In genomic region chr6:36682328-36683144, GRCh38 we compare ENCODE assay signal across 8 cellular contexts. TPM values are rescaled to one million over a fixed set of nuclear protein-coding genes. Genes with fewer than 3 reads are reported as not detected.
DNase-seq lines count a peak whose midpoint lies in the region; ATAC-seq and TF ChIP-seq lines count a peak whose summit lies in the region.

No MANE protein-coding gene starts in this region.

- H3K79me1 ChIP-seq in mesendoderm (ENCODE audit: low read length): no peaks in the 10 kb centered on the region

- no peak overlapping the region for H2BK15ac ChIP-seq in mesendoderm (replicated peaks; ENCODE audit: low read depth)

- DNase-seq in SKM-1 treated with dmso at 0.1 percent for 144 hours (lab: John Stamatoyannopoulos, UW; ENCODE audit: unreplicated experiment): peak; percentile 44
- peak; percentile 32 for DNase-seq in astrocyte of the hippocampus (ENCODE audit: low read depth, low spot score)
- peak; percentile 53 for DNase-seq in mesendoderm
- peak in 1 of 2 donors; percentile 86 for DNase-seq in suprapubic skin (ENCODE audit: low spot score in 2 of 2)

- H4K5ac ChIP-seq in mesendoderm (ENCODE audit: low read length): no peak overlapping the region

- ATAC-seq in GM18502 (IDR thresholded peaks at IDR 0.05; ENCODE audit: poor library complexity, unreplicated experiment) (peak; percentile 29), GM18520 (IDR thresholded peaks at IDR 0.05; ENCODE audit: unreplicated experiment) (no peak), HG03097 (IDR thresholded peaks at IDR 0.05; ENCODE audit: low FRiP score, unreplicated experiment) (no peak)

- H3K9me3 ChIP-seq in Loucy (ENCODE audit: insufficient read depth, low read depth, low read length) (no peaks in the 10 kb centered on the region), suprapubic skin (no peaks in the 10 kb centered on the region)

- H3K4me1 ChIP-seq in Loucy (ENCODE audit: insufficient read depth, low read length, poor library complexity, severe bottlenecking): peaks cover 48% of the 10 kb centered on the region
- no peaks in the 10 kb centered on the region for H3K4me1 ChIP-seq in mesendoderm (ENCODE audit: control insufficient read depth, low read depth, low read length)
- H3K4me1 ChIP-seq in suprapubic skin: peaks cover 69% of the 10 kb centered on the region

- no peak overlapping the region for H2BK5ac ChIP-seq in mesendoderm (ENCODE audit: low read length)

- H3K18ac ChIP-seq in mesendoderm (ENCODE audit: low read length): no peak overlapping the region

- H2AK5ac ChIP-seq in mesendoderm (ENCODE audit: low read length): no peak overlapping the region

- no peak overlapping the region for H2AFZ ChIP-seq in Loucy (ENCODE audit: low read length)

- H3K79me2 ChIP-seq in Loucy (ENCODE audit: insufficient read depth, low read length): peaks cover 17% of the 10 kb centered on the region
- H3K79me2 ChIP-seq in mesendoderm (ENCODE audit: control insufficient read depth, insufficient read depth, low read length): no peaks in the 10 kb centered on the region

- H3K4me2 ChIP-seq in Loucy (ENCODE audit: low read depth, low read length, poor library complexity, severe bottlenecking) (peak overlapping the region; percentile 38), mesendoderm (ENCODE audit: low read length) (no peak overlapping the region)

- H3K27ac ChIP-seq in mesendoderm (ENCODE audit: low read depth, low read length) (no peak overlapping the region), suprapubic skin (peak overlapping the region; percentile 75)

- no peak overlapping the region for H3K4ac ChIP-seq in mesendoderm (ENCODE audit: low read depth, low read length)

- TF ChIP-seq POLR2A in suprapubic skin (IDR thresholded peaks at IDR 0.05): no peak

- no CpG with 5 or more reads among the region's 11 CpGs for WGBS in mesendoderm (ENCODE audit: extremely low coverage, insufficient coverage, low lambda C conversion rate)
- 32% methylated on average over 11 of the region's 11 CpGs for WGBS in suprapubic skin

- H3K9ac ChIP-seq in Loucy (ENCODE audit: low read depth, low read length, poor library complexity, severe bottlenecking) (peak overlapping the region; percentile 60), mesendoderm (ENCODE audit: low read length) (no peak overlapping the region)

- H3K9me2 ChIP-seq in Loucy (replicated peaks; ENCODE audit: low read depth, low read length): no peaks in the 10 kb centered on the region

- no peaks in the 10 kb centered on the region for H4K20me1 ChIP-seq in Loucy (ENCODE audit: insufficient read depth, low read length, poor library complexity, severe bottlenecking)

- TF ChIP-seq EP300 in suprapubic skin (IDR thresholded peaks at IDR 0.05): no peak

- no peak overlapping the region for H2BK120ac ChIP-seq in mesendoderm (ENCODE audit: low read depth, low read length)

- H4K8ac ChIP-seq in mesendoderm (ENCODE audit: low read depth, low read length): no peak overlapping the region

- no peak overlapping the region for H3K4me3 ChIP-seq in Loucy (ENCODE audit: low read length, poor library complexity, severe bottlenecking)
- no peak overlapping the region for H3K4me3 ChIP-seq in mesendoderm (ENCODE audit: low read length)
- H3K4me3 ChIP-seq in suprapubic skin: peak overlapping the region; percentile 5

- H3K27me3 ChIP-seq in Loucy (ENCODE audit: insufficient read depth, low read length, poor library complexity, severe bottlenecking) (no peaks in the 10 kb centered on the region), mesendoderm (ENCODE audit: insufficient read depth, low read length, poor library complexity) (peaks cover 2% of the 10 kb centered on the region), suprapubic skin (no peaks in the 10 kb centered on the region)

- H3K56ac ChIP-seq in mesendoderm (ENCODE audit: low read length): no peak overlapping the region

- H3K36me3 ChIP-seq in Loucy (ENCODE audit: insufficient read depth, low read length) (peaks cover 6% of the 10 kb centered on the region; the same call in 1 of the 2 replicates), mesendoderm (ENCODE audit: control insufficient read depth, insufficient read depth, low read length) (no peaks in the 10 kb centered on the region), suprapubic skin (peaks cover 38% of the 10 kb centered on the region)

- 0 out of 2 replicates have a peak, but pooled peaks cover 4% of the 10 kb centered on the region for H3F3A ChIP-seq in Loucy (ENCODE audit: low read depth)

- no peak overlapping the region for H3K23ac ChIP-seq in mesendoderm (ENCODE audit: low read length)

- TF ChIP-seq CTCF in Loucy (conservative IDR thresholded peaks at IDR 0.05; ENCODE audit: low read length) (no peak), suprapubic skin (IDR thresholded peaks at IDR 0.05) (no peak)

RNA-seq across cellular contexts. Expression of gene CDKN1A, which starts 4.0 kb away (rescaled TPM):
- 6.0 TPM for polyA plus RNA-seq in mesendoderm (2013, experiment 1 of 2)
- 5.9 TPM for polyA plus RNA-seq in mesendoderm (2013, experiment 2 of 2)
- 100 to 1,000 TPM; 138 to 315 (median 207) TPM for total RNA-seq in suprapubic skin

RNA-seq across cellular contexts. Expression of gene RAB44, which starts 15.1 kb away (rescaled TPM):
- polyA plus RNA-seq in mesendoderm (2013, experiment 1 of 2): 0.01 TPM
- polyA plus RNA-seq in mesendoderm (2013, experiment 2 of 2): not detected
- 1 to 10 TPM in 1 of 4 donors, under 1 TPM in 2, not detected in 1; 0.16 to 1.1 (median 0.17) TPM for total RNA-seq in suprapubic skin
